8 cellular contexts compared by ENCODE assay signal in genomic region chr3:133441867-133442270, GRCh38. TPM values are rescaled to one million over a fixed set of nuclear protein-coding genes. Genes with fewer than 3 reads are reported as not detected.
DNase-seq lines count a peak whose midpoint lies in the region; ATAC-seq, FAIRE-seq and TF ChIP-seq lines count a peak whose summit lies in the region.

No MANE protein-coding gene starts in this region.

- TF ChIP-seq CTCF in endothelial cell of umbilical vein (IDR thresholded peaks at IDR 0.05; ENCODE audit: extremely low read depth in 1 of 2, insufficient read depth in 1 of 2, low read depth in 1 of 2, low read length in 2 of 2) (no peak), esophagus muscularis mucosa (IDR thresholded peaks at IDR 0.05) (no peak), Caco-2 (IDR thresholded peaks at IDR 0.05; ENCODE audit: insufficient read depth in 1 of 2, low read depth in 1 of 2, low read length in 1 of 2, severe bottlenecking in 1 of 2, unreplicated experiment in 1 of 2) (no peak)

- H3K4me2 ChIP-seq in endothelial cell of umbilical vein (ENCODE audit: insufficient read depth, low read length): no peak overlapping the region

- H3K9ac ChIP-seq in endothelial cell of umbilical vein (replicated peaks; ENCODE audit: extremely low read depth, insufficient read depth, low read length): no peak overlapping the region

- H3K36me3 ChIP-seq in endothelial cell of umbilical vein (ENCODE audit: control insufficient read depth in 2 of 2, extremely low read depth in 1 of 2, insufficient read depth in 2 of 2, low read length in 2 of 2): no peaks in the 10 kb centered on the region
- H3K36me3 ChIP-seq in esophagus muscularis mucosa: no peaks in the 10 kb centered on the region
- no peaks in the 10 kb centered on the region for H3K36me3 ChIP-seq in Caco-2 (ENCODE audit: control insufficient read depth, insufficient read depth, low read length)

- peak overlapping the region; percentile 19 for H2AFZ ChIP-seq in endothelial cell of umbilical vein (ENCODE audit: low read depth, low read length)

- dilution Hi-C loops in endothelial cell of umbilical vein (cut with MboI; ENCODE audit: extremely low pct_ligation_motif_present, low sequenced_read_pairs): no loop called here

- H3K9me3 ChIP-seq in endothelial cell of umbilical vein (replicated peaks; ENCODE audit: control insufficient read depth, insufficient read depth, low read length): no peaks in the 10 kb centered on the region
- H3K9me3 ChIP-seq in esophagus muscularis mucosa: no peaks in the 10 kb centered on the region
- no peaks in the 10 kb centered on the region for H3K9me3 ChIP-seq in Caco-2

- intact Hi-C loops in endothelial cell of umbilical vein (cut with micrococcal nuclease): no loop called here
- intact Hi-C loops in esophagus muscularis mucosa (cut with DNase I): no loop called here
- intact Hi-C loops in Caco-2 (cut with micrococcal nuclease; ENCODE audit: unreplicated experiment): loop anchor here (5.0 kb wide), 1 partner anchor 35 kb away; no protein-coding TSS in a partner anchor

- POLR2A ChIA-PET in endothelial cell of umbilical vein (lab: Charles Lee): no interaction called here
- POLR2A ChIA-PET in Caco-2 (lab: Charles Lee): no interaction called here

- H3K4me1 ChIP-seq in endothelial cell of umbilical vein (ENCODE audit: control insufficient read depth, extremely low read depth, insufficient read depth, low read length) (no peaks in the 10 kb centered on the region), esophagus muscularis mucosa (peaks cover 0 to 13% (median 10%) of the 10 kb centered on the region in 4 donors), Caco-2 (0 out of 2 replicates have a peak, but pooled peaks cover 3% of the 10 kb centered on the region)

- H3K27me3 Mint-ChIP-seq in Caco-2 (ENCODE audit: insufficient read depth, unreplicated experiment): no peaks in the 10 kb centered on the region

- BruUV-seq in endothelial cell of umbilical vein (replicated peaks; lab: Mats Ljungman, UMichigan) (no TSS peak), Caco-2 (replicated peaks; lab: Mats Ljungman, UMichigan) (no TSS peak)

- no peak for DNase-seq in endothelial cell of umbilical vein (ENCODE audit: low read depth, low spot score)
- DNase-seq in NCI-H226: no peak
- DNase-seq in esophagus muscularis mucosa (ENCODE audit: extremely low spot score): no peak
- no peak for DNase-seq in hepatic stellate cell (ENCODE audit: low spot score)
- no peak for DNase-seq in Caco-2

- 69% methylated on average over 3 of the region's 3 CpGs for WGBS in esophagus muscularis mucosa

- H3K27ac ChIP-seq in endothelial cell of umbilical vein (ENCODE audit: insufficient read depth, low read depth, low read length): no peak overlapping the region
- H3K27ac ChIP-seq in esophagus muscularis mucosa (replicated peaks in 1 of 4): no peak overlapping the region

- no peaks in the 10 kb centered on the region for H3K9me3 Mint-ChIP-seq in Caco-2 (ENCODE audit: unreplicated experiment)

- no peak overlapping the region for H3K27ac Mint-ChIP-seq in Caco-2 (ENCODE audit: unreplicated experiment)

- no peaks in the 10 kb centered on the region for H4K20me1 ChIP-seq in endothelial cell of umbilical vein (replicated peaks; ENCODE audit: control insufficient read depth, extremely low read depth, insufficient read depth, low read length)

- TF ChIP-seq POLR2A in endothelial cell of umbilical vein (IDR thresholded peaks at IDR 0.05; ENCODE audit: low read depth, low read length) (no peak), esophagus muscularis mucosa (IDR thresholded peaks at IDR 0.05; ENCODE audit: low read depth) (no peak)

- no peak for FAIRE-seq in endothelial cell of umbilical vein (lab: Jason Lieb, UNC)

- H3K36me3 Mint-ChIP-seq in Caco-2 (ENCODE audit: insufficient read depth, unreplicated experiment): peaks cover 5% of the 10 kb centered on the region

- CTCF ChIA-PET in endothelial cell of umbilical vein (lab: Charles Lee) (interaction anchor here (1.0 kb wide), 1 partner anchor 19 kb away, joined by 3 read pairs; no protein-coding TSS in a partner anchor), Caco-2 (lab: Charles Lee) (interaction anchor here (0.6 kb wide), 1 partner anchor 109 kb away, joined by 6 read pairs; no protein-coding TSS in a partner anchor)

- no peak overlapping the region for H3K4me3 Mint-ChIP-seq in Caco-2 (ENCODE audit: unreplicated experiment)

- peaks cover 0 to 4% of the 10 kb centered on the region in 2 experiments for H3K27me3 ChIP-seq in endothelial cell of umbilical vein (ENCODE audit: control insufficient read depth in 2 of 2, insufficient read depth in 2 of 2, low read length in 2 of 2)
- H3K27me3 ChIP-seq in esophagus muscularis mucosa: no peaks in the 10 kb centered on the region
- no peaks in the 10 kb centered on the region for H3K27me3 ChIP-seq in Caco-2 (replicated peaks; ENCODE audit: control insufficient read depth, insufficient read depth, low read length)

- H3K9me1 ChIP-seq in endothelial cell of umbilical vein (replicated peaks; ENCODE audit: control insufficient read depth, extremely low read depth, insufficient read depth, low read length): no peaks in the 10 kb centered on the region

- ATAC-seq in GM18498 (IDR thresholded peaks at IDR 0.05; ENCODE audit: unreplicated experiment): peak; percentile 77
- peak; percentile 81 for ATAC-seq in GM21381 (IDR thresholded peaks at IDR 0.05; ENCODE audit: unreplicated experiment)
- ATAC-seq in HG03521 (IDR thresholded peaks at IDR 0.05; ENCODE audit: unreplicated experiment): peak; percentile 62

- H3K4me3 ChIP-seq in endothelial cell of umbilical vein (replicated peaks in 1 of 3; ENCODE audit: insufficient read depth in 1 of 3, low read depth in 1 of 3, low read length in 3 of 3): no peak overlapping the region
- no peak overlapping the region for H3K4me3 ChIP-seq in esophagus muscularis mucosa
- H3K4me3 ChIP-seq in Caco-2 (ENCODE audit: low read depth, low read length): no peak overlapping the region

- no peaks in the 10 kb centered on the region for H3K79me2 ChIP-seq in endothelial cell of umbilical vein (ENCODE audit: control insufficient read depth, insufficient read depth, low read length)

- no peak for TF ChIP-seq EP300 in esophagus muscularis mucosa (IDR thresholded peaks at IDR 0.05)

- peaks cover 21% of the 10 kb centered on the region for H3K4me1 Mint-ChIP-seq in Caco-2 (ENCODE audit: low read depth, unreplicated experiment)

TF ChIP-seq in endothelial cell of umbilical vein, 7 proteins besides CTCF, POLR2A, EP300 and RAD21:
- TF ChIP-seq JUN (IDR thresholded peaks at IDR 0.05; ENCODE audit: borderline replicate concordance, insufficient read depth, insufficient read length, low read depth) (no peak), GATA2 (IDR thresholded peaks at IDR 0.05; ENCODE audit: insufficient read depth, insufficient read length, low read depth, low read length) (no peak), FOS (IDR thresholded peaks at IDR 0.05; ENCODE audit: borderline replicate concordance, insufficient read depth, low read length) (no peak), MYC (IDR thresholded peaks at IDR 0.05; ENCODE audit: low read depth, low read length) (no peak), MAX (IDR thresholded peaks at IDR 0.05; ENCODE audit: insufficient read depth, insufficient read length) (no peak), POLR2AphosphoS5 (IDR thresholded peaks at IDR 0.05; ENCODE audit: insufficient read depth, low read depth, low read length) (no peak), EZH2 (IDR thresholded peaks at IDR 0.05; ENCODE audit: borderline replicate concordance, low read depth, low read length, severe bottlenecking) (no peak)

RNA-seq across cellular contexts. Expression of gene BFSP2, which starts 42.0 kb away (rescaled TPM):
- not detected in 2 replicates for total RNA-seq in endothelial cell of umbilical vein
- polyA plus RNA-seq in endothelial cell of umbilical vein: not detected in 2 replicates
- not detected in 2 replicates for polyA plus RNA-seq in endothelial cell of umbilical vein (2011; cell fraction: cytosol; rRNA removed)
- not detected in 2 replicates for polyA plus RNA-seq in endothelial cell of umbilical vein (2011; cell fraction: nucleus; rRNA removed)
- not detected in 2 replicates for polyA plus RNA-seq in endothelial cell of umbilical vein (2012)
- polyA minus RNA-seq in endothelial cell of umbilical vein: not detected in 2 replicates
- not detected for polyA minus RNA-seq in endothelial cell of umbilical vein (2011; cell fraction: cytosol; rRNA and poly(A)+ RNA removed)
- polyA minus RNA-seq in endothelial cell of umbilical vein (2011; cell fraction: nucleus; rRNA and poly(A)+ RNA removed): not detected in 2 replicates
- not detected for total RNA-seq in esophagus muscularis mucosa
- total RNA-seq in Caco-2 (2022): not detected in 2 replicates
